17 cellular contexts compared by ENCODE assay signal in genomic region chr1:248481686-248482579, GRCh38. TPM values are rescaled to one million over a fixed set of nuclear protein-coding genes. Genes with fewer than 3 reads are reported as not detected.
DNase-seq lines count a peak whose midpoint lies in the region; ATAC-seq and TF ChIP-seq lines count a peak whose summit lies in the region.
"Not testable (repeated sequence)": the region's sequence is repeated elsewhere in the genome, so short reads cannot be mapped to it uniquely, and the experiment has no call there.
"Had no signal": no experiment of that assay in that cellular context is flagged by ENCODE, and none has a peak within 500 bp of the region (broad histone marks: within the 10 kb centered on the region; RNA-seq: fewer than 3 reads in every experiment).

No MANE protein-coding gene starts in this region.

- peak in 4 of 7 experiments; percentile 3 to 48 (median 10) for DNase-seq in CD8-positive, alpha-beta T cell
- not testable (repeated sequence) for DNase-seq in RWPE2 (ENCODE audit: low spot score); naive B cell

- intact Hi-C loops in CD8-positive, alpha-beta T cell (cut with DNase I, micrococcal nuclease) = not testable (repeated sequence)

- peak overlapping the region; percentile 93 for H3K27ac Mint-ChIP-seq in CD8-positive, alpha-beta T cell
- peak overlapping the region; percentile 83 for H3K27ac Mint-ChIP-seq in activated T-helper 17 cell treated with anti-CD3 and anti-CD28 coated beads, Interleukin-2, amount 50 U/mL, for 72 hours
- H3K27ac Mint-ChIP-seq in naive B cell = peak overlapping the region in 4 of 6 donors; percentile 18 to 88 (median 62)

- not testable (repeated sequence) for H3K36me3 ChIP-seq in CD8-positive, alpha-beta T cell (ENCODE audit: insufficient read depth, low read length); RWPE2 (ENCODE audit: low read depth)

- peak overlapping the region; percentile 85 for H3K4me3 Mint-ChIP-seq in CD8-positive, alpha-beta T cell
- H3K4me3 Mint-ChIP-seq in activated T-helper 17 cell treated with anti-CD3 and anti-CD28 coated beads, Interleukin-2, amount 50 U/mL, for 72 hours = peak overlapping the region; percentile 79
- peak overlapping the region in 7 of 8 donors; percentile 9 to 86 (median 59) for H3K4me3 Mint-ChIP-seq in naive B cell

- H3K27me3 ChIP-seq in CD8-positive, alpha-beta T cell (ENCODE audit: insufficient read depth, low read length); RWPE2 (ENCODE audit: insufficient read depth, poor library complexity, severe bottlenecking): not testable (repeated sequence)

- not testable (repeated sequence) for H3K4me1 ChIP-seq in CD8-positive, alpha-beta T cell (ENCODE audit: insufficient read depth, low read length); RWPE2 (ENCODE audit: insufficient read depth, poor library complexity, severe bottlenecking)

- peak overlapping the region; percentile 62 for H3K4me3 ChIP-seq in CD8-positive, alpha-beta T cell (ENCODE audit: low read depth, low read length)
- not testable (repeated sequence) for H3K4me3 ChIP-seq in RWPE2 (ENCODE audit: severe bottlenecking)

- not testable (repeated sequence) for H3K36me3 Mint-ChIP-seq in CD8-positive, alpha-beta T cell; activated T-helper 17 cell treated with anti-CD3 and anti-CD28 coated beads, Interleukin-2, amount 50 U/mL, for 72 hours (ENCODE audit: low read depth); naive B cell

- TF ChIP-seq CTCF in CD8-positive, alpha-beta T cell (IDR thresholded peaks at IDR 0.05); RWPE2 (IDR thresholded peaks at IDR 0.05; ENCODE audit: poor library complexity, severe bottlenecking): not testable (repeated sequence)

- peak overlapping the region; percentile 48 for H3K27ac ChIP-seq in CD8-positive, alpha-beta T cell (ENCODE audit: low read depth, low read length)
- not testable (repeated sequence) for H3K27ac ChIP-seq in RWPE2 (ENCODE audit: poor library complexity, severe bottlenecking)

- ATAC-seq in CD8-positive, alpha-beta T cell = peak; percentile 83
- ATAC-seq in GM18868 (IDR thresholded peaks at IDR 0.05; ENCODE audit: unreplicated experiment) (peak; percentile 85), GM21381 (IDR thresholded peaks at IDR 0.05; ENCODE audit: unreplicated experiment) (peak; percentile 87), HG02870 (IDR thresholded peaks at IDR 0.05; ENCODE audit: unreplicated experiment) (peak; percentile 78), HG03354 (IDR thresholded peaks at IDR 0.05; ENCODE audit: poor library complexity, severe bottlenecking, unreplicated experiment) (peak; percentile 94), RWPE2 (ENCODE audit: low read depth) (0 out of 3 replicates have a peak, but pooled peaks have one; percentile 10)
- ATAC-seq in activated T-helper 17 cell treated with anti-CD3 and anti-CD28 coated beads, Interleukin-2, amount 50 U/mL, for 72 hours (replicated peaks) = peak; percentile 84
- ATAC-seq in naive B cell (ENCODE audit: low read depth in 2 of 2) = not testable (repeated sequence)

- peaks cover 10% of the 10 kb centered on the region for H3K4me1 Mint-ChIP-seq in CD8-positive, alpha-beta T cell (ENCODE audit: low read depth)
- H3K4me1 Mint-ChIP-seq in activated T-helper 17 cell treated with anti-CD3 and anti-CD28 coated beads, Interleukin-2, amount 50 U/mL, for 72 hours = not testable (repeated sequence)
- peaks cover 0 to 12% (median 4%) of the 10 kb centered on the region in 3 donors for H3K4me1 Mint-ChIP-seq in naive B cell

- H3K9me3 Mint-ChIP-seq in CD8-positive, alpha-beta T cell; activated T-helper 17 cell treated with anti-CD3 and anti-CD28 coated beads, Interleukin-2, amount 50 U/mL, for 72 hours; naive B cell: not testable (repeated sequence)

- not testable (repeated sequence) for H3K9me3 ChIP-seq in CD8-positive, alpha-beta T cell (ENCODE audit: low read length); RWPE2 (ENCODE audit: severe bottlenecking)

- H3K27me3 Mint-ChIP-seq in CD8-positive, alpha-beta T cell (ENCODE audit: low read depth); activated T-helper 17 cell treated with anti-CD3 and anti-CD28 coated beads, Interleukin-2, amount 50 U/mL, for 72 hours; naive B cell: not testable (repeated sequence)

- CTCF ChIA-PET in CD8-positive, alpha-beta T cell (lab: Charles Lee) = not testable (repeated sequence)

- POLR2A ChIA-PET in CD8-positive, alpha-beta T cell (lab: Charles Lee) = not testable (repeated sequence)

RNA-seq across cellular contexts. Expression of gene OR2T5, which starts 6.5 kb away (rescaled TPM):
- total RNA-seq in CD8-positive, alpha-beta T cell = not detected
- not detected for total RNA-seq in activated T-helper 17 cell treated with anti-CD3 and anti-CD28 coated beads, Interleukin-2, amount 50 U/mL, for 72 hours
- polyA plus RNA-seq in naive B cell (ENCODE audit: low read depth in 6 of 6) = not detected
- total RNA-seq: A673, astrocyte, dermis blood vessel endothelial cell, fibroblast of lung, HepG2, myocyte, pulmonary artery endothelial cell, SJCRH30, ureter had no signal
- polyA plus RNA-seq: fibroblast of lung, HepG2 had no signal

RNA-seq across cellular contexts. Expression of gene OR2T3, which starts 8.8 kb away (rescaled TPM):
- not detected for total RNA-seq in CD8-positive, alpha-beta T cell
- not detected for total RNA-seq in activated T-helper 17 cell treated with anti-CD3 and anti-CD28 coated beads, Interleukin-2, amount 50 U/mL, for 72 hours
- under 1 TPM in 2 of 6 donors, not detected in 4; 0.32 to 0.59 TPM for polyA plus RNA-seq in naive B cell (ENCODE audit: low read depth in 6 of 6)
- total RNA-seq: A673, astrocyte, dermis blood vessel endothelial cell, fibroblast of lung, HepG2, myocyte, pulmonary artery endothelial cell, SJCRH30, ureter had no signal
- polyA plus RNA-seq: fibroblast of lung, HepG2 had no signal

RNA-seq across cellular contexts. Expression of gene OR2G6, which starts 25.9 kb away (rescaled TPM):
- total RNA-seq in CD8-positive, alpha-beta T cell = not detected
- not detected for total RNA-seq in activated T-helper 17 cell treated with anti-CD3 and anti-CD28 coated beads, Interleukin-2, amount 50 U/mL, for 72 hours
- polyA plus RNA-seq in naive B cell (ENCODE audit: low read depth in 6 of 6) = under 1 TPM in 4 of 6 donors, not detected in 2; 0.19 to 0.80 (median 0.49) TPM
- total RNA-seq: A673, astrocyte, dermis blood vessel endothelial cell, fibroblast of lung, HepG2, myocyte, pulmonary artery endothelial cell, SJCRH30, ureter had no signal
- polyA plus RNA-seq: fibroblast of lung, HepG2 had no signal

RNA-seq across cellular contexts. Expression of gene OR2T2, which starts 36.5 kb away (rescaled TPM):
- total RNA-seq in CD8-positive, alpha-beta T cell = not detected
- total RNA-seq in activated T-helper 17 cell treated with anti-CD3 and anti-CD28 coated beads, Interleukin-2, amount 50 U/mL, for 72 hours = not detected
- polyA plus RNA-seq in naive B cell (ENCODE audit: low read depth in 6 of 6) = under 1 TPM in 3 of 6 donors, not detected in 3; 0.19 to 0.71 (median 0.53) TPM
- total RNA-seq: A673, astrocyte, dermis blood vessel endothelial cell, fibroblast of lung, HepG2, myocyte, pulmonary artery endothelial cell, SJCRH30, ureter had no signal
- polyA plus RNA-seq: fibroblast of lung, HepG2 had no signal
